Comparison of ENCODE assay signal across 22 cellular contexts in genomic region chr10:664248-664647, GRCh38. TPM values are rescaled to one million over a fixed set of nuclear protein-coding genes. Genes with fewer than 3 reads are reported as not detected.
DNase-seq lines count a peak whose midpoint lies in the region; ATAC-seq, FAIRE-seq and TF ChIP-seq lines count a peak whose summit lies in the region.
"Had no signal": no experiment of that assay in that cellular context is flagged by ENCODE, and none has a peak within 500 bp of the region (broad histone marks: within the 10 kb centered on the region; RNA-seq: fewer than 3 reads in every experiment).

No MANE protein-coding gene starts in this region.

- no peak for FAIRE-seq in pancreas (lab: Jason Lieb, UNC)
- FAIRE-seq: D721Med, H1 had no signal

- H3K27ac ChIP-seq in angular gyrus (ENCODE audit: low read depth, low read length) (peak overlapping the region; percentile 86), esophagus muscularis mucosa (replicated peaks in 1 of 4) (peak overlapping the region; percentile 78 to 87 (median 82)), pancreas (peak overlapping the region; percentile 36 to 78 (median 58))
- H3K27ac ChIP-seq: hepatocyte had no signal

- no peak for TF ChIP-seq CTCF in esophagus muscularis mucosa (IDR thresholded peaks at IDR 0.05)
- no peak for TF ChIP-seq CTCF in pancreas (IDR thresholded peaks at IDR 0.05)

- H3K36me3 ChIP-seq in esophagus muscularis mucosa (no peaks in the 10 kb centered on the region), pancreas (no peaks in the 10 kb centered on the region)

- WGBS in esophagus muscularis mucosa, result 91% methylated on average over 10 of the region's 10 CpGs
- whole genome bisulfite sequencing in pancreas, 2 donors, result 68 to 69% methylated on average over 10 of the region's 10 CpGs

- H3K27me3 ChIP-seq in esophagus muscularis mucosa (no peaks in the 10 kb centered on the region), pancreas (no peaks in the 10 kb centered on the region)
- H3K27me3 ChIP-seq: hepatocyte had no signal

- H3K4me1 ChIP-seq in esophagus muscularis mucosa (peaks cover 55 to 88% (median 74%) of the 10 kb centered on the region in 4 donors), pancreas (peaks cover 20 to 38% (median 24%) of the 10 kb centered on the region in 3 donors)

- DNase-seq in esophagus muscularis mucosa (ENCODE audit: extremely low spot score), result no peak
- no peak for DNase-seq in pancreas
- no peak for DNase-seq in UCSD-AML1 (lab: John Stamatoyannopoulos, UW; ENCODE audit: unreplicated experiment)
- DNase-seq in CD1c-positive myeloid dendritic cell (ENCODE audit: extremely low spot score), result no peak
- no peak for DNase-seq in RPMI8226
- no peak for DNase-seq in superior temporal gyrus (ENCODE audit: extremely low spot score)
- DNase-seq: activated CD4-positive, alpha-beta T cell treated with anti-CD3 and anti-CD28 coated beads for 36 hours; activated CD8-positive, alpha-beta memory T cell treated with anti-CD3 and anti-CD28 coated beads for 24 hours; activated T-cell treated with anti-CD3 and anti-CD28 coated beads for 4 hours; aorta; left cardiac atrium; NCI-H1436 treated with DMSO at 0.1 percent for 48 hours; NCI-H345; SHP77; small intestine; stimulated activated naive CD4-positive, alpha-beta T cell had no signal

- H3K4me3 ChIP-seq in esophagus muscularis mucosa (no peak overlapping the region), pancreas (no peak overlapping the region)
- H3K4me3 ChIP-seq: hepatocyte, mucosa of descending colon had no signal

- H3K9me3 ChIP-seq in esophagus muscularis mucosa (no peaks in the 10 kb centered on the region), pancreas (no peaks in the 10 kb centered on the region)
- H3K9me3 ChIP-seq: mucosa of descending colon had no signal

- ATAC-seq in pancreas, result peak in 2 of 4 donors; percentile 16 to 31
- ATAC-seq: activated CD4-positive, alpha-beta T cell treated with anti-CD3 and anti-CD28 coated beads for 36 hours; left cardiac atrium; mucosa of descending colon; natural killer cell treated with Interleukin-12 subunit alpha and Interleukin-12 subunit beta and Interleukin-15 and Interleukin-18, amount 100 ng/mL, for 72 hours had no signal

- TF ChIP-seq POLR2A in esophagus muscularis mucosa (IDR thresholded peaks at IDR 0.05; ENCODE audit: low read depth), result no peak

- intact Hi-C loops in esophagus muscularis mucosa (cut with DNase I), result no loop called here
- intact Hi-C loops in pancreas (cut with DNase I), result loop anchor here in 1 of 3 donors (10.0 kb wide), 1 partner anchor 149 kb away; no protein-coding TSS in a partner anchor

- no peak for TF ChIP-seq EP300 in esophagus muscularis mucosa (IDR thresholded peaks at IDR 0.05)

RNA-seq across cellular contexts. Expression of gene DIP2C, which starts 25.2 kb away (rescaled TPM):
- total RNA-seq in esophagus muscularis mucosa (10 to 100 TPM; 38.6 to 66.4 (median 55.7) TPM), pancreas (10 to 100 TPM in 1 of 6 donors, 1 to 10 TPM in 5; 6.8 to 11.8 (median 7.6) TPM)
- 1 to 10 TPM; 4.3 to 5.5 TPM for polyA plus RNA-seq in pancreas
